1 cellular context compared by ENCODE assay signal in genomic region chr10:77333610-77334340, GRCh38.
TF ChIP-seq lines count a peak whose summit lies in the region.

No MANE protein-coding gene starts in this region.

TF ChIP-seq in HepG2, 621 proteins besides CTCF, POLR2A, EP300 and RAD21 (continued from another document and continues in another):
- no peak for TF ChIP-seq ZBTB40 (IDR thresholded peaks at IDR 0.05)
- no peak for TF ChIP-seq ZBTB40 (CRISPR knock-in tag; IDR thresholded peaks at IDR 0.05)
- no peak for TF ChIP-seq IKZF4 (CRISPR knock-in tag; IDR thresholded peaks at IDR 0.05; ENCODE audit: borderline replicate concordance, low read depth, not compliant biosample characterization)
- peak; percentile 68; the same call in 1 of the 2 replicates for TF ChIP-seq NR2F2 (IDR thresholded peaks at IDR 0.05; ENCODE audit: borderline replicate concordance, low read depth)
- TF ChIP-seq HDAC2 (CRISPR knock-in tag; IDR thresholded peaks at IDR 0.05) = peak; percentile 57; the same call in 1 of the 2 replicates
- TF ChIP-seq ZNF367 (CRISPR knock-in tag; IDR thresholded peaks at IDR 0.05; ENCODE audit: borderline replicate concordance) = no peak
- no peak for TF ChIP-seq RELA (CRISPR knock-in tag; IDR thresholded peaks at IDR 0.05)
- TF ChIP-seq NFAT5 (CRISPR knock-in tag; IDR thresholded peaks at IDR 0.05) = no peak
- no peak for TF ChIP-seq ZNF331 (CRISPR knock-in tag; IDR thresholded peaks at IDR 0.05)
- peak; percentile 52; the same call in 1 of the 2 replicates for TF ChIP-seq FOXO1 (CRISPR knock-in tag; IDR thresholded peaks at IDR 0.05)
- TF ChIP-seq TARDBP (CRISPR knock-in tag; IDR thresholded peaks at IDR 0.05) = 0 out of 2 replicates have a peak, but pooled peaks have one; percentile 19
- TF ChIP-seq TFAP4 (IDR thresholded peaks at IDR 0.05; ENCODE audit: borderline replicate concordance, low read depth) = 0 out of 2 replicates have a peak, but pooled peaks have one; percentile 29
- peak; percentile 23 for TF ChIP-seq FOSL2 (CRISPR knock-in tag; IDR thresholded peaks at IDR 0.05)
- TF ChIP-seq HMG20A (CRISPR knock-in tag; IDR thresholded peaks at IDR 0.05; ENCODE audit: borderline replicate concordance) = peak; percentile 70; the same call in 1 of the 2 replicates
- TF ChIP-seq LCORL (IDR thresholded peaks at IDR 0.05) = no peak
- 0 out of 2 replicates have a peak, but pooled peaks have one; percentile 42 for TF ChIP-seq LCORL (CRISPR knock-in tag; IDR thresholded peaks at IDR 0.05)
- TF ChIP-seq CERS6 (CRISPR knock-in tag; IDR thresholded peaks at IDR 0.05) = no peak
- peak; percentile 87 for TF ChIP-seq NCOR1 (IDR thresholded peaks at IDR 0.05; ENCODE audit: borderline replicate concordance, low read length)
- peak; percentile 62 for TF ChIP-seq RARA (CRISPR knock-in tag; IDR thresholded peaks at IDR 0.05)
- 0 out of 2 replicates have a peak, but pooled peaks have one; percentile 41 for TF ChIP-seq REL (CRISPR knock-in tag; conservative IDR thresholded peaks at IDR 0.05)
- peak; percentile 70 for TF ChIP-seq TCF7 (IDR thresholded peaks at IDR 0.05; ENCODE audit: low read depth)
- peak; percentile 32; the same call in 1 of the 2 replicates for TF ChIP-seq ZMYM4 (CRISPR knock-in tag; IDR thresholded peaks at IDR 0.05)
- no peak for TF ChIP-seq NR1H2 (CRISPR knock-in tag; IDR thresholded peaks at IDR 0.05; ENCODE audit: borderline replicate concordance, low read depth)
- TF ChIP-seq ARID3A (IDR thresholded peaks at IDR 0.05; ENCODE audit: low read depth, low read length) = peak; percentile 78; the same call in 1 of the 2 replicates
- no peak for TF ChIP-seq ATF7-NPFF (CRISPR knock-in tag; IDR thresholded peaks at IDR 0.05; ENCODE audit: low read depth)
- peak; percentile 54; the same call in 1 of the 2 replicates for TF ChIP-seq RXRB (CRISPR knock-in tag; IDR thresholded peaks at IDR 0.05; ENCODE audit: borderline replicate concordance)
- 0 out of 4 replicates have a peak, but pooled peaks of 1 of the 2 experiments have one; percentile 29 for TF ChIP-seq NR2F1 (CRISPR knock-in tag; IDR thresholded peaks at IDR 0.05)
- TF ChIP-seq SNRNP70 (IDR thresholded peaks at IDR 0.05; ENCODE audit: low read depth, low read length) = no peak
- TF ChIP-seq TBX2 (CRISPR knock-in tag; IDR thresholded peaks at IDR 0.05; ENCODE audit: borderline replicate concordance) = peak; percentile 76
- TF ChIP-seq ATF2 (CRISPR knock-in tag; IDR thresholded peaks at IDR 0.05) = 0 out of 2 replicates have a peak, but pooled peaks have one; percentile 26
- TF ChIP-seq ZNF136 (CRISPR knock-in tag; IDR thresholded peaks at IDR 0.05; ENCODE audit: low read depth) = no peak
- 0 out of 2 replicates have a peak, but pooled peaks have one; percentile 24 for TF ChIP-seq MLX (CRISPR knock-in tag; IDR thresholded peaks at IDR 0.05)
- no peak for TF ChIP-seq SOX6 (IDR thresholded peaks at IDR 0.05)
- peak; percentile 86 for TF ChIP-seq SOX6 (CRISPR knock-in tag; IDR thresholded peaks at IDR 0.05)
- no peak for TF ChIP-seq FOXO4 (CRISPR knock-in tag; conservative IDR thresholded peaks at IDR 0.05)
- TF ChIP-seq ZNF644 (CRISPR knock-in tag; IDR thresholded peaks at IDR 0.05; ENCODE audit: low read depth) = peak; percentile 34; the same call in 1 of the 2 replicates
- peak; percentile 95 for TF ChIP-seq ZNF614 (CRISPR knock-in tag; IDR thresholded peaks at IDR 0.05; ENCODE audit: borderline replicate concordance)
- peak; percentile 67; the same call in 1 of the 2 replicates for TF ChIP-seq PITX1 (CRISPR knock-in tag; IDR thresholded peaks at IDR 0.05)
- TF ChIP-seq NCOA5 (CRISPR knock-in tag; IDR thresholded peaks at IDR 0.05) = no peak
- TF ChIP-seq POGZ (CRISPR knock-in tag; IDR thresholded peaks at IDR 0.05) = 0 out of 2 replicates have a peak, but pooled peaks have one; percentile 16
